19 cellular contexts compared by ENCODE assay signal in the genomic region with DNA sequence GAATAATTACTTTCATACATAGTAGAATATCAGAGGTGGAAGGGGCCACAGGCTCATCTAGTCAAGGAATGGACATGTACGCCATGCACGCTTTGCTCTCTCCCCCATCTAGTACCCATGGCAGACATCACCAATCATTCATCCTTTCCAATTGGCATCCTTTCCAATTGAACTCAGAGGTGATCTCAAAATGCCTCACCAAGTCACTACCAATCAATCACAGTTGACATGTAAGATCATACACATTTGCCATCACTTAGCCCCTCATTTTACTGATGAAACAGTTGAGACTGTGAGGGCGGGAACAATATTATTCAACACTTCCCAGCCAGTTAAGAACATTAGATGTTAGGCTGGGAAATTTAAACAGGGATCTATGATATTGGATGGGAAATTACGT.
"Had no signal": no experiment of that assay in that cellular context is flagged by ENCODE, and none has a peak within 500 bp of the region (broad histone marks: within the 10 kb centered on the region; RNA-seq: fewer than 3 reads in every experiment).

No MANE protein-coding gene starts in this region.

- H3K79me2 ChIP-seq: hepatocyte had no signal

- DNase-seq: colonic mucosa; effector CD4-positive, alpha-beta T cell; foreskin melanocyte; head of caudate nucleus; kidney; left colon; naive thymus-derived CD4-positive, alpha-beta T cell; nephron progenitor cell; posterior cingulate gyrus; spleen; stimulated activated CD4-positive, alpha-beta T cell treated with anti-CD3 and anti-CD28 coated beads, Interleukin-15, amount 100 ng/mL, for 24 hours; stimulated activated CD4-positive, alpha-beta T cell treated with anti-CD3 and anti-CD28 coated beads, Interleukin-1b, Interleukin-23, amount 100 ng/mL, for 48 hours; stimulated activated CD4-positive, alpha-beta T cell treated with anti-CD3 and anti-CD28 coated beads, Interleukin-4, amount 100 ng/mL, for 24 hours; tibial artery; upper lobe of left lung had no signal

- H3K4me3 ChIP-seq: colonic mucosa, hepatocyte, spleen, tibial artery, upper lobe of left lung, vagina had no signal

- H3K9me3 ChIP-seq: colonic mucosa, neutrophil, spleen, tibial artery, upper lobe of left lung, vagina had no signal

- H3K4me2 ChIP-seq: hepatocyte had no signal

- H3K27ac ChIP-seq: colonic mucosa, hepatocyte, neutrophil, spleen, tibial artery, upper lobe of left lung, vagina had no signal

- H3K4me1 ChIP-seq: spleen had no signal

- ATAC-seq: left colon; naive thymus-derived CD4-positive, alpha-beta T cell; stimulated activated memory B cell treated with anti-CD40 and anti-IgM and Interleukin-4, amounts not matched to agents 10 μg/mL and 1 μg/mL and 100 μg/mL, for 72 hours had no signal

- H3K36me3 ChIP-seq: colonic mucosa, neutrophil, spleen, tibial artery, upper lobe of left lung, vagina had no signal

- H3K27me3 ChIP-seq: colonic mucosa, hepatocyte, neutrophil, upper lobe of left lung, vagina had no signal

- H2AFZ ChIP-seq: hepatocyte had no signal

- FAIRE-seq: kidney had no signal
